In genomic region chr3:46146548-46146947, GRCh38 we compare ENCODE assay signal across 19 cellular contexts.
DNase-seq lines count a peak whose midpoint lies in the region; ATAC-seq, FAIRE-seq and TF ChIP-seq lines count a peak whose summit lies in the region.
"Had no signal": no experiment of that assay in that cellular context is flagged by ENCODE, and none has a peak within 500 bp of the region (broad histone marks: within the 10 kb centered on the region; RNA-seq: fewer than 3 reads in every experiment).

No MANE protein-coding gene starts in this region.

- peaks cover 5% of the 10 kb centered on the region for H3K9me3 Mint-ChIP-seq in activated CD8-positive, alpha-beta T cell treated with anti-CD3 and anti-CD28 coated beads, Interleukin-2, amount 10 ng/mL, durations not matched to agents 7 days and 5 days (ENCODE audit: insufficient read depth)
- H3K9me3 Mint-ChIP-seq in activated CD8-positive, alpha-beta T cell treated with anti-CD3 and anti-CD28 coated beads for 36 hours, result no peaks in the 10 kb centered on the region
- H3K9me3 Mint-ChIP-seq in dendritic cell treated with granulocyte-macrophage colony-stimulating factor and Interleukin-4, amounts not matched to agents 40 ng/mL and 50 ng/mL, for 4 days, result no peaks in the 10 kb centered on the region
- no peaks in the 10 kb centered on the region for H3K9me3 Mint-ChIP-seq in stimulated activated memory B cell treated with anti-CD40 and anti-IgM and Interleukin-4, amounts not matched to agents 10 μg/mL and 1 μg/mL and 100 μg/mL, for 72 hours
- H3K9me3 Mint-ChIP-seq: GM23338, H9 had no signal

- H3K27ac Mint-ChIP-seq in activated CD8-positive, alpha-beta T cell treated with anti-CD3 and anti-CD28 coated beads, Interleukin-2, amount 10 ng/mL, durations not matched to agents 7 days and 5 days, result peak overlapping the region; percentile 35
- H3K27ac Mint-ChIP-seq in activated CD8-positive, alpha-beta T cell treated with anti-CD3 and anti-CD28 coated beads for 36 hours, result no peak overlapping the region
- peak overlapping the region; percentile 94 for H3K27ac Mint-ChIP-seq in dendritic cell treated with granulocyte-macrophage colony-stimulating factor and Interleukin-4, amounts not matched to agents 40 ng/mL and 50 ng/mL, for 4 days
- peak overlapping the region; percentile 17 for H3K27ac Mint-ChIP-seq in stimulated activated memory B cell treated with anti-CD40 and anti-IgM and Interleukin-4, amounts not matched to agents 10 μg/mL and 1 μg/mL and 100 μg/mL, for 72 hours
- H3K27ac Mint-ChIP-seq: B cell, GM23338, H9 had no signal

- CTCF ChIA-PET in activated CD8-positive, alpha-beta T cell treated with anti-CD3 and anti-CD28 coated beads, Interleukin-2, amount 10 ng/mL, durations not matched to agents 7 days and 5 days (lab: Charles Lee), result interaction anchor here (1.1 to 1.5 kb wide), 2 partner anchors 61 to 67 kb away, joined by 3 to 6 read pairs; partner anchors contain the start of gene CCR1
- CTCF ChIA-PET in activated CD8-positive, alpha-beta T cell treated with anti-CD3 and anti-CD28 coated beads for 36 hours (lab: Charles Lee), result interaction anchor here (1.2 kb wide), 1 partner anchor 14 kb away, joined by 3 read pairs; no protein-coding TSS in a partner anchor

- no peak for TF ChIP-seq CTCF in activated CD8-positive, alpha-beta T cell treated with anti-CD3 and anti-CD28 coated beads for 36 hours (IDR thresholded peaks at IDR 0.05)
- TF ChIP-seq CTCF in GM13977 (IDR thresholded peaks at IDR 0.05; ENCODE audit: extremely low read depth, insufficient read depth, missing control alignments), result no peak

- in situ Hi-C loops in GM13977 (cut with MboI; ENCODE audit: low pct_unique_long_range_greater_than_20kb, low sequenced_read_pairs, unreplicated experiment), result no loop called here

- no peak for DNase-seq in activated CD8-positive, alpha-beta T cell treated with anti-CD3 and anti-CD28 coated beads, Interleukin-2, amount 10 ng/mL, durations not matched to agents 7 days and 5 days
- no peak for DNase-seq in activated CD8-positive, alpha-beta T cell treated with anti-CD3 and anti-CD28 coated beads for 36 hours
- DNase-seq in GM12892 (ENCODE audit: insufficient read length) (no peak), HuH-7.5 (ENCODE audit: low spot score) (no peak), GM13977 (ENCODE audit: low spot score) (no peak), NCI-H2107 treated with DMSO at 0.1 percent for 48 hours (lab: John Stamatoyannopoulos, UW; ENCODE audit: unreplicated experiment) (no peak)
- DNase-seq: C1 segment of cervical spinal cord; CD4-positive, alpha-beta memory T cell; COR-L47; DMS153; DMS79 treated with DMSO at 0.1 percent for 48 hours; GDM1; H9 had no signal

- peaks cover 32% of the 10 kb centered on the region for H3K4me1 Mint-ChIP-seq in activated CD8-positive, alpha-beta T cell treated with anti-CD3 and anti-CD28 coated beads, Interleukin-2, amount 10 ng/mL, durations not matched to agents 7 days and 5 days (ENCODE audit: low read depth)
- peaks cover 12% of the 10 kb centered on the region for H3K4me1 Mint-ChIP-seq in activated CD8-positive, alpha-beta T cell treated with anti-CD3 and anti-CD28 coated beads for 36 hours (ENCODE audit: low read depth)
- H3K4me1 Mint-ChIP-seq in dendritic cell treated with granulocyte-macrophage colony-stimulating factor and Interleukin-4, amounts not matched to agents 40 ng/mL and 50 ng/mL, for 4 days (ENCODE audit: low read depth), result peaks cover 53% of the 10 kb centered on the region
- H3K4me1 Mint-ChIP-seq in stimulated activated memory B cell treated with anti-CD40 and anti-IgM and Interleukin-4, amounts not matched to agents 10 μg/mL and 1 μg/mL and 100 μg/mL, for 72 hours, result peaks cover 22% of the 10 kb centered on the region
- H3K4me1 Mint-ChIP-seq: GM23338, H9 had no signal

- H3K27me3 Mint-ChIP-seq in activated CD8-positive, alpha-beta T cell treated with anti-CD3 and anti-CD28 coated beads, Interleukin-2, amount 10 ng/mL, durations not matched to agents 7 days and 5 days (ENCODE audit: low read depth), result peaks cover 2% of the 10 kb centered on the region
- peaks cover 1% of the 10 kb centered on the region for H3K27me3 Mint-ChIP-seq in activated CD8-positive, alpha-beta T cell treated with anti-CD3 and anti-CD28 coated beads for 36 hours
- no peaks in the 10 kb centered on the region for H3K27me3 Mint-ChIP-seq in dendritic cell treated with granulocyte-macrophage colony-stimulating factor and Interleukin-4, amounts not matched to agents 40 ng/mL and 50 ng/mL, for 4 days
- H3K27me3 Mint-ChIP-seq in stimulated activated memory B cell treated with anti-CD40 and anti-IgM and Interleukin-4, amounts not matched to agents 10 μg/mL and 1 μg/mL and 100 μg/mL, for 72 hours, result no peaks in the 10 kb centered on the region
- H3K27me3 Mint-ChIP-seq: CD4-positive, alpha-beta memory T cell had no signal

- no peak for TF ChIP-seq POLR2A in GM12892 (IDR thresholded peaks at IDR 0.05; ENCODE audit: low read depth, low read length)

- no peak overlapping the region for H3K4me3 Mint-ChIP-seq in activated CD8-positive, alpha-beta T cell treated with anti-CD3 and anti-CD28 coated beads, Interleukin-2, amount 10 ng/mL, durations not matched to agents 7 days and 5 days
- H3K4me3 Mint-ChIP-seq in activated CD8-positive, alpha-beta T cell treated with anti-CD3 and anti-CD28 coated beads for 36 hours, result no peak overlapping the region
- H3K4me3 Mint-ChIP-seq in dendritic cell treated with granulocyte-macrophage colony-stimulating factor and Interleukin-4, amounts not matched to agents 40 ng/mL and 50 ng/mL, for 4 days, result no peak overlapping the region
- no peak overlapping the region for H3K4me3 Mint-ChIP-seq in stimulated activated memory B cell treated with anti-CD40 and anti-IgM and Interleukin-4, amounts not matched to agents 10 μg/mL and 1 μg/mL and 100 μg/mL, for 72 hours
- H3K4me3 Mint-ChIP-seq: B cell, GM23338, H9 had no signal

- ATAC-seq in activated CD8-positive, alpha-beta T cell treated with anti-CD3 and anti-CD28 coated beads, Interleukin-2, amount 10 ng/mL, durations not matched to agents 7 days and 5 days, result no peak
- ATAC-seq in activated CD8-positive, alpha-beta T cell treated with anti-CD3 and anti-CD28 coated beads for 36 hours, result no peak
- ATAC-seq in stimulated activated memory B cell treated with anti-CD40 and anti-IgM and Interleukin-4, amounts not matched to agents 10 μg/mL and 1 μg/mL and 100 μg/mL, for 72 hours, result peak; percentile 80
- ATAC-seq: GM23338 had no signal

- FAIRE-seq in GM12892 (lab: Jason Lieb, UNC), result peak; percentile 71
- FAIRE-seq: A204.1, D721Med had no signal

- POLR2A ChIA-PET in activated CD8-positive, alpha-beta T cell treated with anti-CD3 and anti-CD28 coated beads, Interleukin-2, amount 10 ng/mL, durations not matched to agents 7 days and 5 days (lab: Charles Lee), result no interaction called here
- POLR2A ChIA-PET in activated CD8-positive, alpha-beta T cell treated with anti-CD3 and anti-CD28 coated beads for 36 hours (lab: Charles Lee), result no interaction called here

- intact Hi-C loops in activated CD8-positive, alpha-beta T cell treated with anti-CD3 and anti-CD28 coated beads for 36 hours (cut with micrococcal nuclease), result no loop called here
- intact Hi-C loops in dendritic cell treated with granulocyte-macrophage colony-stimulating factor and Interleukin-4, amounts not matched to agents 40 ng/mL and 50 ng/mL, for 4 days (cut with micrococcal nuclease), result no loop called here

- peaks cover 15% of the 10 kb centered on the region for H3K36me3 Mint-ChIP-seq in activated CD8-positive, alpha-beta T cell treated with anti-CD3 and anti-CD28 coated beads, Interleukin-2, amount 10 ng/mL, durations not matched to agents 7 days and 5 days (ENCODE audit: low read depth)
- no peaks in the 10 kb centered on the region for H3K36me3 Mint-ChIP-seq in activated CD8-positive, alpha-beta T cell treated with anti-CD3 and anti-CD28 coated beads for 36 hours (ENCODE audit: low read depth)
- H3K36me3 Mint-ChIP-seq in dendritic cell treated with granulocyte-macrophage colony-stimulating factor and Interleukin-4, amounts not matched to agents 40 ng/mL and 50 ng/mL, for 4 days (ENCODE audit: low read depth), result peaks cover 4% of the 10 kb centered on the region
- no peaks in the 10 kb centered on the region for H3K36me3 Mint-ChIP-seq in stimulated activated memory B cell treated with anti-CD40 and anti-IgM and Interleukin-4, amounts not matched to agents 10 μg/mL and 1 μg/mL and 100 μg/mL, for 72 hours
- H3K36me3 Mint-ChIP-seq: CD4-positive, alpha-beta memory T cell had no signal
